In the genomic region with DNA sequence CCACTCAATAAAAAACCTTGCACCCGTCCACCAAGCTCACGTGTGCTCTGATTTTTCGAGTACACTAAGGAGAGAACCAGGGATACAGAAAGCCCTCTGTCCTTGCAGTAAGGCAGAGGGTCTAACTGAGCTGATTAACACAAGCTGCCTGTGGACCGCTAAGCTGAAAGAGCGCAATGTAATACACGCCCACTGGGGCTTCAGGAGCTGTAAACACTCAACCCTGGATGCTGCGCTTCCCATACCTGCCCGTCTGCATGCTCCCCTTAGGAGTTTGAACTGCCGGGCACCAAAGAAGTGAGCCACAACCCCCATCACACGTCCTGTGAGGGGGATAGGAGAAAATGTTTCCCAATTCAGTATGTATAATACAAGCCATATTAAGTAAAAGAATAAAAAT, we compare ENCODE assay signal across 2 cellular contexts.
TF ChIP-seq lines count a peak whose summit lies in the region.

No MANE protein-coding gene starts in this region.

TF ChIP-seq in GM23338, 12 proteins besides CTCF, POLR2A, EP300 and RAD21:
- TF ChIP-seq ZNF331 (CRISPR knock-in tag; IDR thresholded peaks at IDR 0.05; ENCODE audit: low read depth) (no peak), STAT1 (IDR thresholded peaks at IDR 0.05; ENCODE audit: unreplicated experiment) (no peak), ZNF114 (CRISPR knock-in tag; IDR thresholded peaks at IDR 0.05) (no peak), ZNF462 (CRISPR knock-in tag; IDR thresholded peaks at IDR 0.05) (no peak), NANOG (IDR thresholded peaks at IDR 0.05; ENCODE audit: borderline replicate concordance) (no peak), JUNB (IDR thresholded peaks at IDR 0.05; ENCODE audit: unreplicated experiment) (no peak), REST (IDR thresholded peaks at IDR 0.05; ENCODE audit: unreplicated experiment) (no peak), POLR2AphosphoS5 (IDR thresholded peaks at IDR 0.05; ENCODE audit: low read depth) (no peak)

TF ChIP-seq in H1, 55 proteins besides CTCF, POLR2A, EP300 and RAD21:
- no peak for TF ChIP-seq CHD1 (IDR thresholded peaks at IDR 0.05; ENCODE audit: low read depth, low read length)
- TF ChIP-seq ASH2L (IDR thresholded peaks at IDR 0.05; ENCODE audit: low read length) = no peak
- TF ChIP-seq TAF1 (IDR thresholded peaks at IDR 0.05; ENCODE audit: low read depth, low read length) = no peak
- TF ChIP-seq RFX5 (IDR thresholded peaks at IDR 0.05; ENCODE audit: borderline replicate concordance, low read depth, low read length) = no peak
- TF ChIP-seq HDAC2 (IDR thresholded peaks at IDR 0.05; ENCODE audit: borderline replicate concordance in 1 of 2, low read depth in 2 of 2, low read length in 2 of 2) = no peak
- TF ChIP-seq SP2 (IDR thresholded peaks at IDR 0.05; ENCODE audit: low read length) = no peak
- no peak for TF ChIP-seq ZNF274 (IDR thresholded peaks at IDR 0.05; ENCODE audit: borderline replicate concordance, extremely low read depth, low read length)
- no peak for TF ChIP-seq CHD2 (IDR thresholded peaks at IDR 0.05; ENCODE audit: low read length)
